ENCODE assay signal across 10 cellular contexts in the genomic region with DNA sequence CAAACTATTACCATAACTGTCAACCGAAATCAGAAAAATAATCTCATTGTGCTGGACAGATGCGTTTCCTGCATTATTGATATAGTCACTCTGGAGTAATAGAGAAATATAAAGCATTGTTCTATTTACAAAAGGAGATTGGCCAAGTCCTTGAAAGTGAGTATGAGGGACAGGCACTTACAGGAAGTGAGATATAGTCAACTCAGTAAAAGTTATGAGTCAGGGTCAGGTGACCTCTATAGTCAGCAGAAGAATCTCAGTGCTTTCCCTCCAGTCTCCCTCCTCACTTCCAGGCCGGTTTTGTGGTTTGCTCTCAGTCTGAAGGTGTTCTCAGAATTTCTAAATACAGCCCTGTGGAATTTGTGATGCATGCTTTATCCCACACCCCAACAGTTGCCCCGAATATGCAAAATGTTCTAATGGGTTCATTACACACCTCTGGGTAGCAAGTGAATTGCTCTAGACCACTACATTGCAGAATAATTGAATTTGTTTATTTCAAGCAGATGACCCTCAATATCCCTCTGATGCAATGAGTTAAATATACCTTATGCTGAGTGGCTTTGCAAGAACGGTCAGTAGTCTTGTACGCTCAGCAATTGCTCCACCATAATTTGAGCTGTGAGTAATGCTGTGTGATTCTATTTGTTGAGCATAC.
DNase-seq lines count a peak whose midpoint lies in the region; ATAC-seq and TF ChIP-seq lines count a peak whose summit lies in the region.
"Had no signal": no experiment of that assay in that cellular context is flagged by ENCODE, and none has a peak within 500 bp of the region (broad histone marks: within the 10 kb centered on the region; RNA-seq: fewer than 3 reads in every experiment).

No MANE protein-coding gene starts in this region.

- no peaks in the 10 kb centered on the region for H3K27me3 ChIP-seq in SJCRH30

- in situ Hi-C loops in GM13977 (cut with MboI; ENCODE audit: low pct_unique_long_range_greater_than_20kb, low sequenced_read_pairs, unreplicated experiment): no loop called here

- H3K4me3 ChIP-seq in SJCRH30: peak overlapping the region; percentile 23; the same call in 1 of the 2 replicates

- H3K27ac ChIP-seq in SJCRH30: no peak overlapping the region

- no peak for TF ChIP-seq CTCF in GM13977 (IDR thresholded peaks at IDR 0.05; ENCODE audit: extremely low read depth, insufficient read depth, missing control alignments)

- no peaks in the 10 kb centered on the region for H3K36me3 ChIP-seq in SJCRH30

- DNase-seq in GM13977 (ENCODE audit: low spot score) (peak; percentile 2), SJCRH30 (peak in 1 of 2 experiments; percentile 29), kidney tubule cell (ENCODE audit: low spot score) (peak; percentile 91), GM19238 (ENCODE audit: insufficient read length, low spot score) (no peak)
- DNase-seq in stimulated activated CD4-positive, alpha-beta T cell treated with anti-CD3 and anti-CD28 coated beads, Interleukin-15, amount 100 ng/mL, for 24 hours: no peak
- no peak for DNase-seq in activated T-cell treated with anti-CD3 and anti-CD28 coated beads, Interleukin-2, amount 50 U/mL, for 1 hour
- no peak for DNase-seq in stimulated activated CD4-positive, alpha-beta T cell treated with anti-CD3 and anti-CD28 coated beads, Interleukin-1b, Interleukin-23, amount 100 ng/mL, for 48 hours
- DNase-seq: SHP77; stimulated activated CD4-positive, alpha-beta T cell treated with anti-CD3 and anti-CD28 coated beads, Interleukin-2, amount 100 ng/mL, for 24 hours had no signal

- ATAC-seq in HG02623 (IDR thresholded peaks at IDR 0.05; ENCODE audit: unreplicated experiment): peak; percentile 70

- H3K9me3 ChIP-seq in SJCRH30 (replicated peaks): 0 out of 2 replicates have a peak, but pooled peaks cover 3% of the 10 kb centered on the region

- peaks cover 14% of the 10 kb centered on the region for H3K4me1 ChIP-seq in SJCRH30

Comparison
In these comparisons a context has a peak if more than half of its experiments do, and no peak if none do; other contexts are left out.
1. DNase-seq: peak in GM13977 (single experiment) and kidney tubule cell (single experiment); none in stimulated activated CD4-positive, alpha-beta T cell treated with anti-CD3 and anti-CD28 coated beads, Interleukin-15, amount 100 ng/mL, for 24 hours (single experiment), GM19238 (single experiment), activated T-cell treated with anti-CD3 and anti-CD28 coated beads, Interleukin-2, amount 50 U/mL, for 1 hour (single experiment) and stimulated activated CD4-positive, alpha-beta T cell treated with anti-CD3 and anti-CD28 coated beads, Interleukin-1b, Interleukin-23, amount 100 ng/mL, for 48 hours (single experiment).